In genomic region chr15:79515628-79516027, GRCh38 we compare ENCODE assay signal across 8 cellular contexts.
"Had no signal": no experiment of that assay in that cellular context is flagged by ENCODE, and none has a peak within 500 bp of the region (broad histone marks: within the 10 kb centered on the region; RNA-seq: fewer than 3 reads in every experiment).

No MANE protein-coding gene starts in this region.

- H3K4me2 ChIP-seq: GM23338 had no signal

- DNase-seq: HCEC 1CT, IMR-90, KG1 had no signal

- H3K27ac ChIP-seq: HL-60 had no signal

- H3K4me3 ChIP-seq: GM23338, K562 had no signal

- ATAC-seq: K562 had no signal

- FAIRE-seq: H1, H54, K562 had no signal

- H2AFZ ChIP-seq: GM23338 had no signal
